31 cellular contexts compared by ENCODE assay signal in genomic region chr2:186382932-186383331, GRCh38.
"Had no signal": no experiment of that assay in that cellular context is flagged by ENCODE, and none has a peak within 500 bp of the region (broad histone marks: within the 10 kb centered on the region; RNA-seq: fewer than 3 reads in every experiment).

No MANE protein-coding gene starts in this region.

- H3K4me1 ChIP-seq: breast epithelium, gastrocnemius medialis, left ventricle myocardium inferior, uterus had no signal

- ATAC-seq: activated CD8-positive, alpha-beta T cell treated with anti-CD3 and anti-CD28 coated beads for 36 hours; activated naive CD8-positive, alpha-beta T cell treated with anti-CD3 and anti-CD28 coated beads, Interleukin-2, amount 50 U/mL, for 24 hours; activated T-cell treated with anti-CD3 and anti-CD28 coated beads, Interleukin-2, amount 50 U/mL, for 4 hours; activated T-helper 17 cell treated with anti-CD3 and anti-CD28 coated beads, Interleukin-2, amount 50 U/mL, for 72 hours; esophagus mucosa; gastrocnemius medialis; mucosa of descending colon; natural killer cell treated with Interleukin-12 subunit alpha and Interleukin-12 subunit beta and Interleukin-15 and Interleukin-18, amount 100 ng/mL, for 72 hours; sciatic nerve; stimulated activated naive CD8-positive, alpha-beta T cell treated with anti-CD3 and anti-CD28 coated beads, Interleukin-15, amount 100 ng/mL, for 72 hours had no signal

- H3K4me1 Mint-ChIP-seq: activated naive CD4-positive, alpha-beta T cell treated with anti-CD3 and anti-CD28 coated beads, Interleukin-2, amount 50 U/mL, for 24 hours; activated naive CD8-positive, alpha-beta T cell treated with anti-CD3 and anti-CD28 coated beads, Interleukin-2, amount 50 U/mL, for 24 hours; activated T-helper 17 cell treated with anti-CD3 and anti-CD28 coated beads, Interleukin-2, amount 50 U/mL, for 72 hours; endodermal cell; stimulated activated naive CD8-positive, alpha-beta T cell treated with anti-CD3 and anti-CD28 coated beads, Interleukin-15, amount 100 ng/mL, for 72 hours had no signal

- H3K27ac Mint-ChIP-seq: activated CD8-positive, alpha-beta T cell treated with anti-CD3 and anti-CD28 coated beads for 36 hours; activated naive CD4-positive, alpha-beta T cell treated with anti-CD3 and anti-CD28 coated beads, Interleukin-2, amount 50 U/mL, for 24 hours; activated naive CD8-positive, alpha-beta T cell treated with anti-CD3 and anti-CD28 coated beads, Interleukin-2, amount 50 U/mL, for 24 hours; activated T-helper 17 cell treated with anti-CD3 and anti-CD28 coated beads, Interleukin-2, amount 50 U/mL, for 72 hours; endodermal cell; natural killer cell treated with Interleukin-12 subunit alpha and Interleukin-12 subunit beta and Interleukin-15 and Interleukin-18, amount 100 ng/mL, for 72 hours; stimulated activated naive CD8-positive, alpha-beta T cell treated with anti-CD3 and anti-CD28 coated beads, Interleukin-15, amount 100 ng/mL, for 72 hours; type B pancreatic cell had no signal

- H3K27me3 ChIP-seq: breast epithelium, gastrocnemius medialis, uterus had no signal

- DNase-seq: activated CD4-positive, alpha-beta T cell treated with anti-CD3 and anti-CD28 coated beads, Interleukin-2, amount 50 U/mL, for 1 hour; activated CD4-positive, CD25-positive, alpha-beta regulatory T cell treated with anti-CD3 and anti-CD28 coated beads, Interleukin-2, amount 50 U/mL, for 72 hours; activated CD8-positive, alpha-beta T cell treated with anti-CD3 and anti-CD28 coated beads for 36 hours; activated gamma-delta T cell treated with Interleukin-2 at 50 U/mL for 16 hours; activated naive CD8-positive, alpha-beta T cell treated with anti-CD3 and anti-CD28 coated beads, Interleukin-2, amount 50 U/mL, for 24 hours; activated T-cell treated with anti-CD3 and anti-CD28 coated beads, Interleukin-2, amount 50 U/mL, for 4 hours; amygdala; central memory CD4-positive, alpha-beta T cell; endodermal cell; gastrocnemius medialis; glutamatergic neuron; left ventricle myocardium inferior; mucosa of descending colon; posterior cingulate gyrus; stimulated activated CD4-positive, alpha-beta T cell treated with anti-CD3 and anti-CD28 coated beads, Interleukin-12 subunit alpha, Interleukin-12 subunit beta, amount 100 ng/mL, for 4 hours; stimulated activated CD4-positive, alpha-beta T cell treated with anti-CD3 and anti-CD28 coated beads, Interleukin-4, amount 100 ng/mL, for 1 hour; stimulated activated naive CD8-positive, alpha-beta T cell treated with anti-CD3 and anti-CD28 coated beads, Interleukin-15, amount 100 ng/mL, for 72 hours; substantia nigra; T-helper 9 cell; uterus; WERI-Rb-1 had no signal

- H3K36me3 ChIP-seq: breast epithelium, gastrocnemius medialis, uterus, WERI-Rb-1 had no signal

- H3K27me3 Mint-ChIP-seq: activated CD8-positive, alpha-beta T cell treated with anti-CD3 and anti-CD28 coated beads for 36 hours; activated naive CD4-positive, alpha-beta T cell treated with anti-CD3 and anti-CD28 coated beads, Interleukin-2, amount 50 U/mL, for 24 hours; activated naive CD8-positive, alpha-beta T cell treated with anti-CD3 and anti-CD28 coated beads, Interleukin-2, amount 50 U/mL, for 24 hours; activated T-helper 17 cell treated with anti-CD3 and anti-CD28 coated beads, Interleukin-2, amount 50 U/mL, for 72 hours; natural killer cell treated with Interleukin-12 subunit alpha and Interleukin-12 subunit beta and Interleukin-15 and Interleukin-18, amount 100 ng/mL, for 72 hours; stimulated activated naive CD8-positive, alpha-beta T cell treated with anti-CD3 and anti-CD28 coated beads, Interleukin-15, amount 100 ng/mL, for 72 hours; type B pancreatic cell had no signal

- H3K27ac ChIP-seq: breast epithelium, gastrocnemius medialis, left ventricle myocardium inferior, skin epidermis, uterus, WERI-Rb-1 had no signal

- H3K4me3 ChIP-seq: breast epithelium, gastrocnemius medialis, left ventricle myocardium inferior, mucosa of descending colon, skin epidermis, uterus had no signal

- FAIRE-seq: islet of Langerhans, TTC549 had no signal

- H3K4me3 Mint-ChIP-seq: activated CD8-positive, alpha-beta T cell treated with anti-CD3 and anti-CD28 coated beads for 36 hours; activated naive CD4-positive, alpha-beta T cell treated with anti-CD3 and anti-CD28 coated beads, Interleukin-2, amount 50 U/mL, for 24 hours; activated naive CD8-positive, alpha-beta T cell treated with anti-CD3 and anti-CD28 coated beads, Interleukin-2, amount 50 U/mL, for 24 hours; activated T-cell treated with anti-CD3 and anti-CD28 coated beads, Interleukin-2, amount 50 U/mL, for 4 hours; activated T-helper 17 cell treated with anti-CD3 and anti-CD28 coated beads, Interleukin-2, amount 50 U/mL, for 72 hours; endodermal cell; natural killer cell treated with Interleukin-12 subunit alpha and Interleukin-12 subunit beta and Interleukin-15 and Interleukin-18, amount 100 ng/mL, for 72 hours; stimulated activated naive CD8-positive, alpha-beta T cell treated with anti-CD3 and anti-CD28 coated beads, Interleukin-15, amount 100 ng/mL, for 72 hours; type B pancreatic cell had no signal

- H3K9me3 ChIP-seq: gastrocnemius medialis, uterus had no signal
